Comparison of ENCODE assay signal across 28 cellular contexts in the genomic region with DNA sequence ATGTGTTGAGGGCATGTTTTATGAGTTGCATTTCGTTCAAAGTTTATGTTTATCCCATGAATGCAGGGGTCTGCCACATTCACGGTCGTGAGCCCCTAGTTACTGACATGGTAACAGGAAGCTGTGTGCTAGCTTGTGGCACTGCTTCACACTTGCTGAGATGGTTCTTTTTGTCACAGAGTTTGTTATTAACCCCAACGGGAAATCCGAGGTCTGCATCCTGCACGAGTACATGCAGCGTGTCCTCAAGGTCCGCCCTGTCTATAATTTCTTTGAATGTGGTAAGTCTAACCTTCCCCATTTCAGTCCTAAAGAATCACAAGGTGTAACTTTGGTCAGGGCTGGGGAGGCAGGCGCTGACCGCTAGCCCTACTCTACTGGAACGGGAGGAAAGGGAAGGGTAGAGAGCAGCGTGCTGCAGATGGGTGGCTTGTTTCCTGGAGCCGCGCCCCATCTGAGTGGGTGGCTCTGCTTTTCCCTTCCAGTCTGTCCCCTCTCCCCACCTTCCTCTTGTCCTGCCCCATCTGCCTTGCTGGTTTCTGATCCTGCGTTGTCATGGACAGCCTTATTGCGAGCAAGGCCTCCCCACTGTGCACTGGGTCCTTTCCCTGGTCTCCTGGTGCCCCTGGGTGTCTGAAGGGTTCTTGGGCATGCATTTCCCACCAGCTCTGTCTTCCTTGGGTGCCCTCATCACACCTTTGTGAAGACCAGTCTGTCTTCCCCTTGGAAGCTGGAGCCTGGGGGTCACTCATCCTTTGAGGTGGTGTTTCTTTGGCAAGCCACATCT. TPM values are rescaled to one million over a fixed set of nuclear protein-coding genes. Genes with fewer than 3 reads are reported as not detected.
DNase-seq lines count a peak whose midpoint lies in the region; ATAC-seq and TF ChIP-seq lines count a peak whose summit lies in the region.
"Had no signal": no experiment of that assay in that cellular context is flagged by ENCODE, and none has a peak within 500 bp of the region (broad histone marks: within the 10 kb centered on the region; RNA-seq: fewer than 3 reads in every experiment).

No MANE protein-coding gene starts in this region.

- no peaks in the 10 kb centered on the region for H3K9me3 Mint-ChIP-seq in CD4-positive, alpha-beta memory T cell
- H3K9me3 Mint-ChIP-seq in natural killer cell = no peaks in the 10 kb centered on the region

- H3K27me3 Mint-ChIP-seq in CD4-positive, alpha-beta memory T cell = no peaks in the 10 kb centered on the region
- H3K27me3 Mint-ChIP-seq in natural killer cell (ENCODE audit: low read depth in 2 of 2) = no peaks in the 10 kb centered on the region

- H3K27ac Mint-ChIP-seq in CD4-positive, alpha-beta memory T cell = peak overlapping the region; percentile 35 to 88 (median 70)
- H3K27ac Mint-ChIP-seq in natural killer cell = peak overlapping the region in 1 of 2 donors; percentile 67
- H3K27ac Mint-ChIP-seq: mesothelial cell of epicardium had no signal

- intact Hi-C loops in CD4-positive, alpha-beta memory T cell (cut with micrococcal nuclease) = no loop called here
- intact Hi-C loops in natural killer cell (cut with micrococcal nuclease) = no loop called here

- peak overlapping the region in 5 of 8 donors; percentile 24 to 77 (median 44) for H3K4me3 Mint-ChIP-seq in CD4-positive, alpha-beta memory T cell
- H3K4me3 Mint-ChIP-seq in natural killer cell = no peak overlapping the region
- H3K4me3 Mint-ChIP-seq: mesothelial cell of epicardium had no signal

- peaks cover 6 to 34% (median 25%) of the 10 kb centered on the region in 4 donors for H3K4me1 Mint-ChIP-seq in CD4-positive, alpha-beta memory T cell
- peaks cover 23 to 25% of the 10 kb centered on the region in 2 donors for H3K4me1 Mint-ChIP-seq in natural killer cell
- H3K4me1 Mint-ChIP-seq: mesothelial cell of epicardium had no signal

- H3K9me3 ChIP-seq in CD4-positive, alpha-beta memory T cell (ENCODE audit: control insufficient read depth in 1 of 2, low read length in 2 of 2) = no peaks in the 10 kb centered on the region
- no peaks in the 10 kb centered on the region for H3K9me3 ChIP-seq in effector memory CD4-positive, alpha-beta T cell (ENCODE audit: control insufficient read depth, low read length)
- H3K9me3 ChIP-seq: body of pancreas, left lung, Peyer's patch, sigmoid colon, SJSA1 had no signal

- H3K4me3 ChIP-seq in CD4-positive, alpha-beta memory T cell (ENCODE audit: low read length in 2 of 2) = no peak overlapping the region
- no peak overlapping the region for H3K4me3 ChIP-seq in effector memory CD4-positive, alpha-beta T cell (ENCODE audit: insufficient read depth, low read depth, low read length, poor library complexity, severe bottlenecking)
- H3K4me3 ChIP-seq: body of pancreas, hepatocyte, left lung, Peyer's patch, sigmoid colon, SJSA1, stomach, tibial nerve had no signal

- CTCF ChIA-PET in CD4-positive, alpha-beta memory T cell (lab: Charles Lee; ENCODE audit: partially characterized antibody) = no interaction called here

- H3K4me1 ChIP-seq in CD4-positive, alpha-beta memory T cell (ENCODE audit: insufficient read depth, low read length) = peaks cover 17% of the 10 kb centered on the region
- no peaks in the 10 kb centered on the region for H3K4me1 ChIP-seq in effector memory CD4-positive, alpha-beta T cell (ENCODE audit: control insufficient read depth, insufficient read depth, low read length, poor library complexity, severe bottlenecking)
- H3K4me1 ChIP-seq: body of pancreas, foreskin keratinocyte, left lung, Peyer's patch, sigmoid colon, SJSA1, tibial nerve had no signal

- H3K27ac ChIP-seq in CD4-positive, alpha-beta memory T cell (ENCODE audit: low read depth, low read length) = peak overlapping the region; percentile 16
- peak overlapping the region; percentile 16 for H3K27ac ChIP-seq in effector memory CD4-positive, alpha-beta T cell (ENCODE audit: insufficient read depth, low read length, poor library complexity, severe bottlenecking)
- H3K27ac ChIP-seq: body of pancreas, foreskin keratinocyte, hepatocyte, left lung, Peyer's patch, sigmoid colon, SJSA1, tibial nerve had no signal

- H3K36me3 ChIP-seq in CD4-positive, alpha-beta memory T cell (ENCODE audit: insufficient read depth, low read length) = peaks cover 89% of the 10 kb centered on the region
- peaks cover 93% of the 10 kb centered on the region for H3K36me3 ChIP-seq in effector memory CD4-positive, alpha-beta T cell (ENCODE audit: control insufficient read depth, insufficient read depth, low read length)

- TF ChIP-seq CTCF in natural killer cell (IDR thresholded peaks at IDR 0.05) = no peak

- peaks cover 61 to 76% of the 10 kb centered on the region in 2 donors for H3K36me3 Mint-ChIP-seq in CD4-positive, alpha-beta memory T cell
- H3K36me3 Mint-ChIP-seq in natural killer cell = peaks cover 6% of the 10 kb centered on the region

- POLR2A ChIA-PET in CD4-positive, alpha-beta memory T cell (lab: Charles Lee; ENCODE audit: partially characterized antibody) = interaction anchor here (1.4 kb wide), 1 partner anchor 9 kb away, joined by 3 read pairs; no protein-coding TSS in a partner anchor

- no peaks in the 10 kb centered on the region for H3K27me3 ChIP-seq in CD4-positive, alpha-beta memory T cell (ENCODE audit: insufficient read depth, low read length)
- no peaks in the 10 kb centered on the region for H3K27me3 ChIP-seq in effector memory CD4-positive, alpha-beta T cell (replicated peaks; ENCODE audit: control insufficient read depth, insufficient read depth, low read length, poor library complexity, severe bottlenecking)
- H3K27me3 ChIP-seq: body of pancreas, foreskin keratinocyte, hepatocyte, left lung, Peyer's patch, sigmoid colon, SJSA1, stomach, tibial nerve had no signal

- peak; percentile 54 for DNase-seq in activated CD8-positive, alpha-beta memory T cell treated with anti-CD3 and anti-CD28 coated beads for 24 hours
- DNase-seq in activated CD8-positive, alpha-beta memory T cell treated with anti-CD3 and anti-CD28 coated beads, Interleukin-2, amount 50 U/mL, for 4 hours = no peak
- no peak for DNase-seq in CD4-positive, alpha-beta memory T cell
- no peak for DNase-seq in effector memory CD4-positive, alpha-beta T cell
- no peak for DNase-seq in natural killer cell
- no peak for DNase-seq in superior temporal gyrus (ENCODE audit: extremely low spot score)
- DNase-seq: 8988T; body of pancreas; foreskin keratinocyte; GF-D8; KBM-7; MM.1S; NCI-H1436 treated with DMSO at 0.1 percent for 48 hours; NCI-H524; Peyer's patch; sigmoid colon; stimulated activated CD4-positive, alpha-beta T cell treated with anti-CD3 and anti-CD28 coated beads, Interleukin-15, amount 100 ng/mL, for 24 hours; stomach; T-helper 1 cell had no signal

- ATAC-seq in natural killer cell = peak; percentile 31 to 55 (median 47)
- ATAC-seq in GM19397 (IDR thresholded peaks at IDR 0.05; ENCODE audit: unreplicated experiment) = no peak
- ATAC-seq in HG03342 (IDR thresholded peaks at IDR 0.05; ENCODE audit: unreplicated experiment) = no peak
- ATAC-seq: body of pancreas, foreskin keratinocyte, left lung had no signal

RNA-seq across cellular contexts. Expression of a gene that starts 11.8 kb away (rescaled TPM):
- total RNA-seq in CD4-positive, alpha-beta memory T cell = 10 to 100 TPM; 47.6 to 48.2 TPM
- polyA plus RNA-seq in CD4-positive, alpha-beta memory T cell = 1 to 10 TPM; 2.2 to 5.1 TPM
- total RNA-seq in natural killer cell = 10 to 100 TPM; 45.3 to 64.7 (median 64.0) TPM

RNA-seq across cellular contexts. Expression of a gene that starts 24.0 kb away (rescaled TPM):
- total RNA-seq in CD4-positive, alpha-beta memory T cell = 10 to 100 TPM; 61.9 to 67.9 TPM
- polyA plus RNA-seq in CD4-positive, alpha-beta memory T cell = 100 to 1,000 TPM in 1 of 2 donors, 10 to 100 TPM in 1; 87.0 to 111 TPM
- 10 to 100 TPM; 54.0 to 61.0 (median 56.3) TPM for total RNA-seq in natural killer cell

RNA-seq across cellular contexts. Expression of a gene that starts 25.1 kb away (rescaled TPM):
- 100 to 1,000 TPM; 110 to 126 TPM for total RNA-seq in CD4-positive, alpha-beta memory T cell
- 10 to 100 TPM; 28.0 to 37.5 TPM for polyA plus RNA-seq in CD4-positive, alpha-beta memory T cell
- 100 to 1,000 TPM in 1 of 3 donors, 10 to 100 TPM in 2; 86.4 to 104 (median 86.5) TPM for total RNA-seq in natural killer cell

RNA-seq across cellular contexts. Expression of a gene that starts 39.7 kb away (rescaled TPM):
- total RNA-seq in CD4-positive, alpha-beta memory T cell = 10 to 100 TPM; 80.0 to 81.7 TPM
- polyA plus RNA-seq in CD4-positive, alpha-beta memory T cell = 1 to 10 TPM; 1.0 to 7.0 TPM
- total RNA-seq in natural killer cell = 10 to 100 TPM; 64.0 to 75.6 (median 65.3) TPM

RNA-seq across cellular contexts. Expression of a gene that starts 59.0 kb away (rescaled TPM):
- not detected for total RNA-seq in CD4-positive, alpha-beta memory T cell
- polyA plus RNA-seq in CD4-positive, alpha-beta memory T cell = not detected
- under 1 TPM in 1 of 3 donors, not detected in 2; 0.64 TPM for total RNA-seq in natural killer cell
- total RNA-seq: activated CD8-positive, alpha-beta memory T cell treated with anti-CD3 and anti-CD28 coated beads for 36 hours; body of pancreas; foreskin keratinocyte; hepatocyte; mesothelial cell of epicardium had no signal
- polyA plus RNA-seq: foreskin keratinocyte, hepatocyte, neural cell had no signal

Comparison
In these comparisons a context has a peak if more than half of its experiments do, and no peak if none do; other contexts are left out.
1. ATAC-seq: peak in natural killer cell (3 of 3); none in GM19397 (single experiment) and HG03342 (single experiment).